In the genomic region with DNA sequence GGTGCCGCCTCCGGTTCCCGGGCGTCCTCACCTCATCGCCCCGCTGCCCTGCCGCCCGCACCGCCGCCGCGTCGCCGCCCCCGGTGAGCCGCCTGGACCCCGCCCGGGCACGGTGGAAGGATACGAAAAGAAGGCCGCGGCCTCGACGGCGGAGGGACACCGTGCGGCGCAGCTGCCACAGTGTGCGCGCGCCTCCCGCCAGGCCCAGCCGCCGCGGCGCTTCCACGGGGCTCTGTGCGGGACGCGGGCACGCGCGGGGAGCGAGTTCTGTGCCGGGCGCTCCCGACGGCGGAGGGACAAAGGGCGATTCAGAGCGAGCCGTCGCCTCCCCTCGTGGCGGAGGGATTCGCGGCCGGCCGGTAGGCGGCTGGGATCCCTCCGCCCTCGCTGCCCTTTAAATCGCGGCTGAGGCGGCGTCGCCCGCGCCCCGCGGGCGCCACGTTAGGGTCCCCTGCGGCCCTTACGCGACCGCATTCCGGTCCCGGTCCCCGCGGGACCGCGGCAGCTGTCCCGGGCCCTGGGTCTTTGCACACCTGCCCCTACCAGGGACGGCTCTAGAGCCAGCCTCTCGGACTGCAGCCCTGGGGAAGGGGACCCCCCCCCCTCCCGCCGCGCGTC, we compare ENCODE assay signal across 1 cellular context.
TF ChIP-seq lines count a peak whose summit lies in the region.

No MANE protein-coding gene starts in this region.

TF ChIP-seq in GM12878, 131 proteins besides CTCF, POLR2A, EP300 and RAD21 (continued from another document and continues in another):
- TF ChIP-seq SUPT20H (IDR thresholded peaks at IDR 0.05; ENCODE audit: borderline replicate concordance, control insufficient read depth, low read depth, low read length), result no peak
- TF ChIP-seq, protein P1, sequence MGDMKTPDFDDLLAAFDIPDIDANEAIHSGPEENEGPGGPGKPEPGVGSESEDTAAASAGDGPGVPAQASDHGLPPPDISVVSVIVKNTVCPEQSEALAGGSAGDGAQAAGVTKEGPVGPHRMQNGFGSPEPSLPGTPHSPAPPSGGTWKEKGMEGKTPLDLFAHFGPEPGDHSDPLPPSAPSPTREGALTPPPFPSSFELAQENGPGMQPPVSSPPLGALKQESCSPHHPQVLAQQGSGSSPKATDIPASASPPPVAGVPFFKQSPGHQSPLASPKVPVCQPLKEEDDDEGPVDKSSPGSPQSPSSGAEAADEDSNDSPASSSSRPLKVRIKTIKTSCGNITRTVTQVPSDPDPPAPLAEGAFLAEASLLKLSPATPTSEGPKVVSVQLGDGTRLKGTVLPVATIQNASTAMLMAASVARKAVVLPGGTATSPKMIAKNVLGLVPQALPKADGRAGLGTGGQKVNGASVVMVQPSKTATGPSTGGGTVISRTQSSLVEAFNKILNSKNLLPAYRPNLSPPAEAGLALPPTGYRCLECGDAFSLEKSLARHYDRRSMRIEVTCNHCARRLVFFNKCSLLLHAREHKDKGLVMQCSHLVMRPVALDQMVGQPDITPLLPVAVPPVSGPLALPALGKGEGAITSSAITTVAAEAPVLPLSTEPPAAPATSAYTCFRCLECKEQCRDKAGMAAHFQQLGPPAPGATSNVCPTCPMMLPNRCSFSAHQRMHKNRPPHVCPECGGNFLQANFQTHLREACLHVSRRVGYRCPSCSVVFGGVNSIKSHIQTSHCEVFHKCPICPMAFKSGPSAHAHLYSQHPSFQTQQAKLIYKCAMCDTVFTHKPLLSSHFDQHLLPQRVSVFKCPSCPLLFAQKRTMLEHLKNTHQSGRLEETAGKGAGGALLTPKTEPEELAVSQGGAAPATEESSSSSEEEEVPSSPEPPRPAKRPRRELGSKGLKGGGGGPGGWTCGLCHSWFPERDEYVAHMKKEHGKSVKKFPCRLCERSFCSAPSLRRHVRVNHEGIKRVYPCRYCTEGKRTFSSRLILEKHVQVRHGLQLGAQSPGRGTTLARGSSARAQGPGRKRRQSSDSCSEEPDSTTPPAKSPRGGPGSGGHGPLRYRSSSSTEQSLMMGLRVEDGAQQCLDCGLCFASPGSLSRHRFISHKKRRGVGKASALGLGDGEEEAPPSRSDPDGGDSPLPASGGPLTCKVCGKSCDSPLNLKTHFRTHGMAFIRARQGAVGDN (IDR thresholded peaks at IDR 0.05), result peak; percentile 69; the same call in 1 of the 2 replicates
- 0 out of 2 replicates have a peak, but pooled peaks have one; percentile 56 for TF ChIP-seq POLR2AphosphoS2 (IDR thresholded peaks at IDR 0.05; ENCODE audit: low read depth, low read length)
- TF ChIP-seq, protein P2, sequence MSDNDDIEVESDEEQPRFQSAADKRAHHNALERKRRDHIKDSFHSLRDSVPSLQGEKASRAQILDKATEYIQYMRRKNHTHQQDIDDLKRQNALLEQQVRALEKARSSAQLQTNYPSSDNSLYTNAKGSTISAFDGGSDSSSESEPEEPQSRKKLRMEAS (IDR thresholded peaks at IDR 0.05; ENCODE audit: low read depth, low read length), result peak; percentile 91
- TF ChIP-seq SPI1 (IDR thresholded peaks at IDR 0.05; ENCODE audit: borderline replicate concordance, insufficient read depth, low read depth, low read length), result no peak
- TF ChIP-seq IKZF2 (IDR thresholded peaks at IDR 0.05), result 0 out of 4 replicates have a peak, but pooled peaks of 1 of the 2 experiments have one; percentile 19
- TF ChIP-seq NR2C1 (IDR thresholded peaks at IDR 0.05), result peak; percentile 50; the same call in 1 of the 2 replicates
- 0 out of 2 replicates have a peak, but pooled peaks have one; percentile 30 for TF ChIP-seq CREB1 (IDR thresholded peaks at IDR 0.05; ENCODE audit: low read depth)
- TF ChIP-seq IRF4 (IDR thresholded peaks at IDR 0.05; ENCODE audit: low read depth, low read length), result peak; percentile 51; the same call in 1 of the 2 replicates
- peak; percentile 97 for TF ChIP-seq ZNF217 (IDR thresholded peaks at IDR 0.05)
- TF ChIP-seq SIN3A (IDR thresholded peaks at IDR 0.05; ENCODE audit: low read depth, low read length), result peak; percentile 62; the same call in 1 of the 2 replicates
- peak; percentile 51 for TF ChIP-seq RELA (IDR thresholded peaks at IDR 0.05; ENCODE audit: borderline replicate concordance, partially characterized antibody)
- no peak for TF ChIP-seq NR2C2 (IDR thresholded peaks at IDR 0.05; ENCODE audit: borderline replicate concordance, control insufficient read depth, insufficient read length, low read depth)
- peak; percentile 88 for TF ChIP-seq NR2F1 (conservative IDR thresholded peaks at IDR 0.05)
- TF ChIP-seq, protein P3, sequence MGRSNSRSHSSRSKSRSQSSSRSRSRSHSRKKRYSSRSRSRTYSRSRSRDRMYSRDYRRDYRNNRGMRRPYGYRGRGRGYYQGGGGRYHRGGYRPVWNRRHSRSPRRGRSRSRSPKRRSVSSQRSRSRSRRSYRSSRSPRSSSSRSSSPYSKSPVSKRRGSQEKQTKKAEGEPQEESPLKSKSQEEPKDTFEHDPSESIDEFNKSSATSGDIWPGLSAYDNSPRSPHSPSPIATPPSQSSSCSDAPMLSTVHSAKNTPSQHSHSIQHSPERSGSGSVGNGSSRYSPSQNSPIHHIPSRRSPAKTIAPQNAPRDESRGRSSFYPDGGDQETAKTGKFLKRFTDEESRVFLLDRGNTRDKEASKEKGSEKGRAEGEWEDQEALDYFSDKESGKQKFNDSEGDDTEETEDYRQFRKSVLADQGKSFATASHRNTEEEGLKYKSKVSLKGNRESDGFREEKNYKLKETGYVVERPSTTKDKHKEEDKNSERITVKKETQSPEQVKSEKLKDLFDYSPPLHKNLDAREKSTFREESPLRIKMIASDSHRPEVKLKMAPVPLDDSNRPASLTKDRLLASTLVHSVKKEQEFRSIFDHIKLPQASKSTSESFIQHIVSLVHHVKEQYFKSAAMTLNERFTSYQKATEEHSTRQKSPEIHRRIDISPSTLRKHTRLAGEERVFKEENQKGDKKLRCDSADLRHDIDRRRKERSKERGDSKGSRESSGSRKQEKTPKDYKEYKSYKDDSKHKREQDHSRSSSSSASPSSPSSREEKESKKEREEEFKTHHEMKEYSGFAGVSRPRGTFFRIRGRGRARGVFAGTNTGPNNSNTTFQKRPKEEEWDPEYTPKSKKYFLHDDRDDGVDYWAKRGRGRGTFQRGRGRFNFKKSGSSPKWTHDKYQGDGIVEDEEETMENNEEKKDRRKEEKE (IDR thresholded peaks at IDR 0.05), result no peak
- TF ChIP-seq, protein P4, sequence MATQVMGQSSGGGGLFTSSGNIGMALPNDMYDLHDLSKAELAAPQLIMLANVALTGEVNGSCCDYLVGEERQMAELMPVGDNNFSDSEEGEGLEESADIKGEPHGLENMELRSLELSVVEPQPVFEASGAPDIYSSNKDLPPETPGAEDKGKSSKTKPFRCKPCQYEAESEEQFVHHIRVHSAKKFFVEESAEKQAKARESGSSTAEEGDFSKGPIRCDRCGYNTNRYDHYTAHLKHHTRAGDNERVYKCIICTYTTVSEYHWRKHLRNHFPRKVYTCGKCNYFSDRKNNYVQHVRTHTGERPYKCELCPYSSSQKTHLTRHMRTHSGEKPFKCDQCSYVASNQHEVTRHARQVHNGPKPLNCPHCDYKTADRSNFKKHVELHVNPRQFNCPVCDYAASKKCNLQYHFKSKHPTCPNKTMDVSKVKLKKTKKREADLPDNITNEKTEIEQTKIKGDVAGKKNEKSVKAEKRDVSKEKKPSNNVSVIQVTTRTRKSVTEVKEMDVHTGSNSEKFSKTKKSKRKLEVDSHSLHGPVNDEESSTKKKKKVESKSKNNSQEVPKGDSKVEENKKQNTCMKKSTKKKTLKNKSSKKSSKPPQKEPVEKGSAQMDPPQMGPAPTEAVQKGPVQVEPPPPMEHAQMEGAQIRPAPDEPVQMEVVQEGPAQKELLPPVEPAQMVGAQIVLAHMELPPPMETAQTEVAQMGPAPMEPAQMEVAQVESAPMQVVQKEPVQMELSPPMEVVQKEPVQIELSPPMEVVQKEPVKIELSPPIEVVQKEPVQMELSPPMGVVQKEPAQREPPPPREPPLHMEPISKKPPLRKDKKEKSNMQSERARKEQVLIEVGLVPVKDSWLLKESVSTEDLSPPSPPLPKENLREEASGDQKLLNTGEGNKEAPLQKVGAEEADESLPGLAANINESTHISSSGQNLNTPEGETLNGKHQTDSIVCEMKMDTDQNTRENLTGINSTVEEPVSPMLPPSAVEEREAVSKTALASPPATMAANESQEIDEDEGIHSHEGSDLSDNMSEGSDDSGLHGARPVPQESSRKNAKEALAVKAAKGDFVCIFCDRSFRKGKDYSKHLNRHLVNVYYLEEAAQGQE (IDR thresholded peaks at IDR 0.05; ENCODE audit: low read depth, low read length), result no peak
- TF ChIP-seq CBX3 (IDR thresholded peaks at IDR 0.05; ENCODE audit: borderline replicate concordance, low read depth), result no peak
- TF ChIP-seq EZH2 (IDR thresholded peaks at IDR 0.05; ENCODE audit: borderline replicate concordance, control insufficient read depth, low read depth, low read length), result no peak
- TF ChIP-seq HCFC1 (IDR thresholded peaks at IDR 0.05; ENCODE audit: low read length), result peak; percentile 40; the same call in 1 of the 2 replicates
- no peak for TF ChIP-seq PAX5 (IDR thresholded peaks at IDR 0.05; ENCODE audit: borderline replicate concordance, low read depth, low read length)
- TF ChIP-seq PML (IDR thresholded peaks at IDR 0.05; ENCODE audit: low read length), result peak; percentile 54; the same call in 1 of the 2 replicates
- TF ChIP-seq MEF2B (IDR thresholded peaks at IDR 0.05; ENCODE audit: partially characterized antibody, poor library complexity, severe bottlenecking), result peak; percentile 98
- TF ChIP-seq, protein P5, sequence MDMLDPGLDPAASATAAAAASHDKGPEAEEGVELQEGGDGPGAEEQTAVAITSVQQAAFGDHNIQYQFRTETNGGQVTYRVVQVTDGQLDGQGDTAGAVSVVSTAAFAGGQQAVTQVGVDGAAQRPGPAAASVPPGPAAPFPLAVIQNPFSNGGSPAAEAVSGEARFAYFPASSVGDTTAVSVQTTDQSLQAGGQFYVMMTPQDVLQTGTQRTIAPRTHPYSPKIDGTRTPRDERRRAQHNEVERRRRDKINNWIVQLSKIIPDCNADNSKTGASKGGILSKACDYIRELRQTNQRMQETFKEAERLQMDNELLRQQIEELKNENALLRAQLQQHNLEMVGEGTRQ (IDR thresholded peaks at IDR 0.05; ENCODE audit: borderline replicate concordance, low read depth, low read length), result no peak
- TF ChIP-seq FOXM1 (IDR thresholded peaks at IDR 0.05; ENCODE audit: low read depth, low read length), result no peak
- TF ChIP-seq SRF (IDR thresholded peaks at IDR 0.05; ENCODE audit: low read depth in 2 of 2, low read length in 2 of 2), result no peak
- TF ChIP-seq GATAD2B (conservative IDR thresholded peaks at IDR 0.05; ENCODE audit: low read depth), result peak; percentile 100
- no peak for TF ChIP-seq YBX1 (IDR thresholded peaks at IDR 0.05)
- TF ChIP-seq ASH2L (IDR thresholded peaks at IDR 0.05; ENCODE audit: borderline replicate concordance, low read depth), result 0 out of 2 replicates have a peak, but pooled peaks have one; percentile 34
- TF ChIP-seq DPF2 (IDR thresholded peaks at IDR 0.05), result peak; percentile 99
- TF ChIP-seq, protein P6, sequence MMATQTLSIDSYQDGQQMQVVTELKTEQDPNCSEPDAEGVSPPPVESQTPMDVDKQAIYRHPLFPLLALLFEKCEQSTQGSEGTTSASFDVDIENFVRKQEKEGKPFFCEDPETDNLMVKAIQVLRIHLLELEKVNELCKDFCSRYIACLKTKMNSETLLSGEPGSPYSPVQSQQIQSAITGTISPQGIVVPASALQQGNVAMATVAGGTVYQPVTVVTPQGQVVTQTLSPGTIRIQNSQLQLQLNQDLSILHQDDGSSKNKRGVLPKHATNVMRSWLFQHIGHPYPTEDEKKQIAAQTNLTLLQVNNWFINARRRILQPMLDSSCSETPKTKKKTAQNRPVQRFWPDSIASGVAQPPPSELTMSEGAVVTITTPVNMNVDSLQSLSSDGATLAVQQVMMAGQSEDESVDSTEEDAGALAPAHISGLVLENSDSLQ (IDR thresholded peaks at IDR 0.05), result no peak
- no peak for TF ChIP-seq SMAD5 (IDR thresholded peaks at IDR 0.05; ENCODE audit: low read depth)
- TF ChIP-seq CREM (IDR thresholded peaks at IDR 0.05; ENCODE audit: low read depth), result peak; percentile 48
- no peak for TF ChIP-seq GABPA (IDR thresholded peaks at IDR 0.05; ENCODE audit: low read depth)
- TF ChIP-seq HDGF (IDR thresholded peaks at IDR 0.05), result no peak
- no peak for TF ChIP-seq SIX5 (IDR thresholded peaks at IDR 0.05; ENCODE audit: low read depth, low read length, severe bottlenecking)
- TF ChIP-seq HDAC2 (IDR thresholded peaks at IDR 0.05), result no peak
- TF ChIP-seq STAT3 (IDR thresholded peaks at IDR 0.05; ENCODE audit: low read depth, low read length), result no peak
- peak; percentile 91 for TF ChIP-seq YY1 (IDR thresholded peaks at IDR 0.05; ENCODE audit: low read depth, low read length)
- peak; percentile 93 for TF ChIP-seq TARDBP (IDR thresholded peaks at IDR 0.05; ENCODE audit: borderline replicate concordance)
- TF ChIP-seq STAT1 (conservative IDR thresholded peaks at IDR 0.05), result peak; percentile 89; the same call in 1 of the 2 replicates
- TF ChIP-seq, protein P7, sequence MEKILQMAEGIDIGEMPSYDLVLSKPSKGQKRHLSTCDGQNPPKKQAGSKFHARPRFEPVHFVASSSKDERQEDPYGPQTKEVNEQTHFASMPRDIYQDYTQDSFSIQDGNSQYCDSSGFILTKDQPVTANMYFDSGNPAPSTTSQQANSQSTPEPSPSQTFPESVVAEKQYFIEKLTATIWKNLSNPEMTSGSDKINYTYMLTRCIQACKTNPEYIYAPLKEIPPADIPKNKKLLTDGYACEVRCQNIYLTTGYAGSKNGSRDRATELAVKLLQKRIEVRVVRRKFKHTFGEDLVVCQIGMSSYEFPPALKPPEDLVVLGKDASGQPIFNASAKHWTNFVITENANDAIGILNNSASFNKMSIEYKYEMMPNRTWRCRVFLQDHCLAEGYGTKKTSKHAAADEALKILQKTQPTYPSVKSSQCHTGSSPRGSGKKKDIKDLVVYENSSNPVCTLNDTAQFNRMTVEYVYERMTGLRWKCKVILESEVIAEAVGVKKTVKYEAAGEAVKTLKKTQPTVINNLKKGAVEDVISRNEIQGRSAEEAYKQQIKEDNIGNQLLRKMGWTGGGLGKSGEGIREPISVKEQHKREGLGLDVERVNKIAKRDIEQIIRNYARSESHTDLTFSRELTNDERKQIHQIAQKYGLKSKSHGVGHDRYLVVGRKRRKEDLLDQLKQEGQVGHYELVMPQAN (conservative IDR thresholded peaks at IDR 0.05), result peak; percentile 95
- TF ChIP-seq CHD2 (IDR thresholded peaks at IDR 0.05; ENCODE audit: borderline replicate concordance, low read depth, low read length), result peak; percentile 97
- TF ChIP-seq NFIC (IDR thresholded peaks at IDR 0.05; ENCODE audit: low read depth, low read length), result no peak
- TF ChIP-seq ZBED1 (IDR thresholded peaks at IDR 0.05; ENCODE audit: borderline replicate concordance), result 0 out of 2 replicates have a peak, but pooled peaks have one; percentile 38
- peak; percentile 94 for TF ChIP-seq BACH1 (IDR thresholded peaks at IDR 0.05; ENCODE audit: borderline replicate concordance)
